In genomic region chrX:135463937-135464336, GRCh38 we compare ENCODE assay signal across 11 cellular contexts. TPM values are rescaled to one million over a fixed set of nuclear protein-coding genes. Genes with fewer than 3 reads are reported as not detected.
DNase-seq lines count a peak whose midpoint lies in the region; ATAC-seq and TF ChIP-seq lines count a peak whose summit lies in the region.
"Had no signal": no experiment of that assay in that cellular context is flagged by ENCODE, and none has a peak within 500 bp of the region (broad histone marks: within the 10 kb centered on the region; RNA-seq: fewer than 3 reads in every experiment).

No MANE protein-coding gene starts in this region.

- no peak overlapping the region for H3K27ac Mint-ChIP-seq in stimulated activated effector memory CD8-positive, alpha-beta T cell treated with anti-CD3 and anti-CD28 coated beads, Interleukin-12 subunit alpha, Interleukin-12 subunit beta, amount 100 ng/mL, for 72 hours
- no peak overlapping the region for H3K27ac Mint-ChIP-seq in CD4-positive, alpha-beta T cell
- H3K27ac Mint-ChIP-seq: activated T-cell treated with anti-CD3 and anti-CD28 coated beads, Interleukin-2, amount 50 U/mL, for 72 hours; natural killer cell had no signal

- H3K9me3 ChIP-seq in CD4-positive, alpha-beta T cell (ENCODE audit: control insufficient read depth, low read length) = no peaks in the 10 kb centered on the region
- H3K9me3 ChIP-seq: Caco-2 had no signal

- H3K4me3 Mint-ChIP-seq in stimulated activated effector memory CD8-positive, alpha-beta T cell treated with anti-CD3 and anti-CD28 coated beads, Interleukin-12 subunit alpha, Interleukin-12 subunit beta, amount 100 ng/mL, for 72 hours = no peak overlapping the region
- H3K4me3 Mint-ChIP-seq in CD4-positive, alpha-beta T cell = no peak overlapping the region
- H3K4me3 Mint-ChIP-seq: activated T-cell treated with anti-CD3 and anti-CD28 coated beads, Interleukin-2, amount 50 U/mL, for 72 hours; natural killer cell had no signal

- H3K9me3 Mint-ChIP-seq in stimulated activated effector memory CD8-positive, alpha-beta T cell treated with anti-CD3 and anti-CD28 coated beads, Interleukin-12 subunit alpha, Interleukin-12 subunit beta, amount 100 ng/mL, for 72 hours = no peaks in the 10 kb centered on the region
- no peaks in the 10 kb centered on the region for H3K9me3 Mint-ChIP-seq in CD4-positive, alpha-beta T cell
- H3K9me3 Mint-ChIP-seq: activated T-cell treated with anti-CD3 and anti-CD28 coated beads, Interleukin-2, amount 50 U/mL, for 72 hours; natural killer cell had no signal

- H3K27ac ChIP-seq in CD4-positive, alpha-beta T cell (ENCODE audit: low read depth, low read length) = no peak overlapping the region

- POLR2A ChIA-PET in CD4-positive, alpha-beta T cell (lab: Charles Lee) = no interaction called here

- TF ChIP-seq CTCF in CD4-positive, alpha-beta T cell (IDR thresholded peaks at IDR 0.05) = no peak

- peak; percentile 58 for ATAC-seq in stimulated activated effector memory CD8-positive, alpha-beta T cell treated with anti-CD3 and anti-CD28 coated beads, Interleukin-12 subunit alpha, Interleukin-12 subunit beta, amount 100 ng/mL, for 72 hours
- no peak for ATAC-seq in CD4-positive, alpha-beta T cell (ENCODE audit: poor library complexity)

- DNase-seq in activated effector memory CD4-positive, alpha-beta T cell treated with anti-CD3 and anti-CD28 coated beads, Interleukin-2, amount 50 U/mL, for 16 hours = peak; percentile 61
- no peak for DNase-seq in activated effector memory CD4-positive, alpha-beta T cell treated with Interleukin-2 at 50 U/mL for 16 hours
- DNase-seq in Kasumi-1 (lab: John Stamatoyannopoulos, UW) (peak; percentile 0), cerebellar cortex (ENCODE audit: low spot score) (peak; percentile 0), T1000 (lab: John Stamatoyannopoulos, UW) (no peak), DMS153 (lab: John Stamatoyannopoulos, UW) (no peak)
- no peak for DNase-seq in stimulated activated effector memory CD8-positive, alpha-beta T cell treated with anti-CD3 and anti-CD28 coated beads, Interleukin-12 subunit alpha, Interleukin-12 subunit beta, amount 100 ng/mL, for 72 hours (ENCODE audit: low spot score in 2 of 2)
- no peak for DNase-seq in CD4-positive, alpha-beta T cell
- DNase-seq: Caco-2, natural killer cell had no signal

- intact Hi-C loops in CD4-positive, alpha-beta T cell (cut with DNase I, micrococcal nuclease) = no loop called here

- no peaks in the 10 kb centered on the region for H3K4me1 Mint-ChIP-seq in stimulated activated effector memory CD8-positive, alpha-beta T cell treated with anti-CD3 and anti-CD28 coated beads, Interleukin-12 subunit alpha, Interleukin-12 subunit beta, amount 100 ng/mL, for 72 hours
- H3K4me1 Mint-ChIP-seq in CD4-positive, alpha-beta T cell (ENCODE audit: low read depth) = no peaks in the 10 kb centered on the region
- H3K4me1 Mint-ChIP-seq: natural killer cell had no signal

- H3K27me3 ChIP-seq in CD4-positive, alpha-beta T cell (ENCODE audit: control insufficient read depth, insufficient read depth, low read length) = no peaks in the 10 kb centered on the region

- H3K27me3 Mint-ChIP-seq in CD4-positive, alpha-beta T cell = no peaks in the 10 kb centered on the region

- CTCF ChIA-PET in CD4-positive, alpha-beta T cell (lab: Charles Lee) = interaction anchor here (1.6 kb wide), 1 partner anchor 10 kb away, joined by 3 read pairs; no protein-coding TSS in a partner anchor

- H3K36me3 Mint-ChIP-seq in stimulated activated effector memory CD8-positive, alpha-beta T cell treated with anti-CD3 and anti-CD28 coated beads, Interleukin-12 subunit alpha, Interleukin-12 subunit beta, amount 100 ng/mL, for 72 hours = no peaks in the 10 kb centered on the region
- no peaks in the 10 kb centered on the region for H3K36me3 Mint-ChIP-seq in CD4-positive, alpha-beta T cell (ENCODE audit: low read depth)
- H3K36me3 Mint-ChIP-seq: natural killer cell had no signal

RNA-seq across cellular contexts. Expression of gene SMIM10L2A, which starts 42.2 kb away (rescaled TPM):
- total RNA-seq in CD4-positive, alpha-beta T cell = 1 to 10 TPM; 1.1 to 1.3 TPM

RNA-seq across cellular contexts. Expression of gene INTS6L, which starts 56.5 kb away (rescaled TPM):
- 10 to 100 TPM; 26.7 to 30.5 TPM for total RNA-seq in CD4-positive, alpha-beta T cell

Comparison
In these comparisons a context has a peak if more than half of its experiments do, and no peak if none do; other contexts are left out.
1. DNase-seq: peak in activated effector memory CD4-positive, alpha-beta T cell treated with anti-CD3 and anti-CD28 coated beads, Interleukin-2, amount 50 U/mL, for 16 hours (single experiment), Kasumi-1 (2 of 2) and cerebellar cortex (single experiment); none in activated effector memory CD4-positive, alpha-beta T cell treated with Interleukin-2 at 50 U/mL for 16 hours (single experiment), stimulated activated effector memory CD8-positive, alpha-beta T cell treated with anti-CD3 and anti-CD28 coated beads, Interleukin-12 subunit alpha, Interleukin-12 subunit beta, amount 100 ng/mL, for 72 hours (0 of 2), T1000 (single experiment), CD4-positive, alpha-beta T cell (0 of 10) and DMS153 (single experiment).